In the genomic region with DNA sequence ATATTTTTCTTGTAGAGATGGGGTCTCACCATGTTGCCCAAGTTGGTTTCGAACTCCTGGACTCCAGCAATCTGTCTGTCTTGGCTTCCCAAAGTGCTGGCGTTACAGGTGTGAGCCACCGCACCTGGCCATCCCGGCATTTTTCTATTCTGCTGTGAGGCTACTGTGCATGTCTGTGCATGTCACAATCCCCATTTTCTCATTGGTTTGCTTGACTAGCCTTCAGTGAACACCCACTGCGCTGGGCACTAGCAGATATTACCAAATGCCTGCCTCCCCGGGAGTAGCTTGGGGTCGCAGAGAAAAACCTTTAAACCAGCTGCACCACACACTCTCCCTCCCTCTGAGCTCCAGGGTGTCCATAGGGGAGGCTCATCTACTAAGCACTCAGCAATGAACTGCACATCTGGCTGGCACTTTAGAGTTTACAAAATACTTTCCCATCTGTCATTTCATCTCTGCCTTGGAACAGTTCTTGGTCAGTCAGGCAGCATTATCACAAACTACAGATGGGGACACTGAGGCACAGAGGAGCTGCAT, we compare ENCODE assay signal across 10 cellular contexts. TPM values are rescaled to one million over a fixed set of nuclear protein-coding genes. Genes with fewer than 3 reads are reported as not detected.
DNase-seq lines count a peak whose midpoint lies in the region; ATAC-seq, FAIRE-seq and TF ChIP-seq lines count a peak whose summit lies in the region.
"Had no signal": no experiment of that assay in that cellular context is flagged by ENCODE, and none has a peak within 500 bp of the region (broad histone marks: within the 10 kb centered on the region; RNA-seq: fewer than 3 reads in every experiment).

No MANE protein-coding gene starts in this region.

- no peak overlapping the region for H3K4me3 Mint-ChIP-seq in T-helper 2 cell treated with Interferon-gamma antibody and Interleukin-4, amounts not matched to agents 5 μg/mL and 100 μg/mL, for 36 hours
- no peak overlapping the region for H3K4me3 Mint-ChIP-seq in activated naive CD8-positive, alpha-beta T cell treated with anti-CD3 and anti-CD28 coated beads, Interleukin-2, amount 10 ng/mL, durations not matched to agents 7 days and 5 days

- dilution Hi-C loops in keratinocyte (cut with MboI; ENCODE audit: extremely low pct_ligation_motif_present, low sequenced_read_pairs): no loop called here

- peak overlapping the region; percentile 99 for H3K9ac ChIP-seq in keratinocyte (ENCODE audit: control insufficient read depth, extremely low read depth, insufficient read depth, low read length)

- no peak for TF ChIP-seq POLR2A in stomach (IDR thresholded peaks at IDR 0.05)

- H3K9me3 ChIP-seq in keratinocyte (ENCODE audit: control insufficient read depth, low read depth, low read length) (no peaks in the 10 kb centered on the region), stomach (no peaks in the 10 kb centered on the region)
- H3K9me3 ChIP-seq: A549 had no signal

- 81 to 88% (median 86%) methylated on average over 7 of the region's 7 CpGs for WGBS in stomach, 5 donors

- in situ Hi-C loops in GM13976 (cut with MboI; ENCODE audit: low sequenced_read_pairs, unreplicated experiment): no loop called here

- H3K4me1 Mint-ChIP-seq in T-helper 2 cell treated with Interferon-gamma antibody and Interleukin-4, amounts not matched to agents 5 μg/mL and 100 μg/mL, for 36 hours (ENCODE audit: low read depth): peaks cover 45% of the 10 kb centered on the region
- H3K4me1 Mint-ChIP-seq in activated naive CD8-positive, alpha-beta T cell treated with anti-CD3 and anti-CD28 coated beads, Interleukin-2, amount 10 ng/mL, durations not matched to agents 7 days and 5 days: peaks cover 37% of the 10 kb centered on the region

- peaks cover 97% of the 10 kb centered on the region for H3K79me2 ChIP-seq in keratinocyte (ENCODE audit: control insufficient read depth, insufficient read depth, low read length)

- H3K36me3 ChIP-seq in keratinocyte (ENCODE audit: control insufficient read depth in 2 of 2, extremely low read depth in 1 of 2, insufficient read depth in 2 of 2, low read length in 2 of 2): peaks cover 18 to 65% of the 10 kb centered on the region in 2 experiments
- H3K36me3 ChIP-seq in stomach: peaks cover 3 to 42% (median 32%) of the 10 kb centered on the region in 4 donors

- no peak for DNase-seq in T-helper 2 cell treated with Interferon-gamma antibody and Interleukin-4, amounts not matched to agents 5 μg/mL and 100 μg/mL, for 36 hours (ENCODE audit: low spot score)
- DNase-seq in T-helper 2 cell (no peak), keratinocyte (ENCODE audit: low read depth, low spot score) (no peak), stomach (no peak), GM13976 (ENCODE audit: low spot score) (no peak), D341Med (ENCODE audit: low spot score) (no peak), NCI-H510A (lab: John Stamatoyannopoulos, UW) (no peak)
- DNase-seq in activated naive CD8-positive, alpha-beta T cell treated with anti-CD3 and anti-CD28 coated beads, Interleukin-2, amount 10 ng/mL, durations not matched to agents 7 days and 5 days: no peak

- intact Hi-C loops in stomach (cut with DNase I; ENCODE audit: low total_unique reads): no loop called here

- peaks cover 11% of the 10 kb centered on the region for H3K9me1 ChIP-seq in keratinocyte (ENCODE audit: control insufficient read depth, extremely low read depth, insufficient read depth, low read length)

- TF ChIP-seq CTCF in keratinocyte (optimal IDR thresholded peaks at IDR 0.05 in 1 of 3, IDR thresholded peaks at IDR 0.05 in 1 of 3, conservative IDR thresholded peaks at IDR 0.05 in 1 of 3; ENCODE audit: extremely low read depth in 1 of 3, insufficient read depth in 2 of 3, low read length in 3 of 3): no peak
- TF ChIP-seq CTCF in stomach (IDR thresholded peaks at IDR 0.05): no peak
- no peak for TF ChIP-seq CTCF in GM13976 (IDR thresholded peaks at IDR 0.05; ENCODE audit: borderline replicate concordance, control extremely low read depth, extremely low read depth, insufficient read depth, missing control alignments)

- H3K27me3 Mint-ChIP-seq in T-helper 2 cell treated with Interferon-gamma antibody and Interleukin-4, amounts not matched to agents 5 μg/mL and 100 μg/mL, for 36 hours (ENCODE audit: low read depth): no peaks in the 10 kb centered on the region
- H3K27me3 Mint-ChIP-seq in activated naive CD8-positive, alpha-beta T cell treated with anti-CD3 and anti-CD28 coated beads, Interleukin-2, amount 10 ng/mL, durations not matched to agents 7 days and 5 days: no peaks in the 10 kb centered on the region

- ATAC-seq in activated naive CD8-positive, alpha-beta T cell treated with anti-CD3 and anti-CD28 coated beads, Interleukin-2, amount 10 ng/mL, durations not matched to agents 7 days and 5 days (ENCODE audit: low read depth): no peak
- ATAC-seq: A549, sciatic nerve had no signal

- H3K27me3 ChIP-seq in keratinocyte (ENCODE audit: control insufficient read depth, extremely low read depth, insufficient read depth, low read length) (no peaks in the 10 kb centered on the region), stomach (no peaks in the 10 kb centered on the region)

- FAIRE-seq in keratinocyte (lab: Jason Lieb, UNC): no peak
- FAIRE-seq: A549 had no signal

- H3K4me2 ChIP-seq in keratinocyte (ENCODE audit: control insufficient read depth, extremely low read depth, insufficient read depth, low read depth, low read length): peak overlapping the region; percentile 98

- H3K4me3 ChIP-seq in keratinocyte (ENCODE audit: control insufficient read depth in 2 of 3, extremely low read depth in 1 of 3, insufficient read depth in 2 of 3, low read depth in 1 of 3, low read length in 3 of 3) (peak overlapping the region in 1 of 3 experiments; percentile 100), stomach (peak overlapping the region in 1 of 4 donors; percentile 10)
- H3K4me3 ChIP-seq: A549 had no signal

- H3K4me1 ChIP-seq in keratinocyte (ENCODE audit: control insufficient read depth, extremely low read depth, insufficient read depth, low read length): peaks cover 68% of the 10 kb centered on the region
- H3K4me1 ChIP-seq in stomach: peaks cover 65 to 88% (median 79%) of the 10 kb centered on the region in 4 donors

- peaks cover 59% of the 10 kb centered on the region for H4K20me1 ChIP-seq in keratinocyte (ENCODE audit: control insufficient read depth, extremely low read depth, insufficient read depth, low read length)

- H3K9me3 Mint-ChIP-seq in T-helper 2 cell treated with Interferon-gamma antibody and Interleukin-4, amounts not matched to agents 5 μg/mL and 100 μg/mL, for 36 hours: no peaks in the 10 kb centered on the region
- H3K9me3 Mint-ChIP-seq in activated naive CD8-positive, alpha-beta T cell treated with anti-CD3 and anti-CD28 coated beads, Interleukin-2, amount 10 ng/mL, durations not matched to agents 7 days and 5 days: no peaks in the 10 kb centered on the region

- peaks cover 8% of the 10 kb centered on the region for H3K36me3 Mint-ChIP-seq in T-helper 2 cell treated with Interferon-gamma antibody and Interleukin-4, amounts not matched to agents 5 μg/mL and 100 μg/mL, for 36 hours (ENCODE audit: low read depth)
- H3K36me3 Mint-ChIP-seq in activated naive CD8-positive, alpha-beta T cell treated with anti-CD3 and anti-CD28 coated beads, Interleukin-2, amount 10 ng/mL, durations not matched to agents 7 days and 5 days: peaks cover 1% of the 10 kb centered on the region

- H3K27ac Mint-ChIP-seq in T-helper 2 cell treated with Interferon-gamma antibody and Interleukin-4, amounts not matched to agents 5 μg/mL and 100 μg/mL, for 36 hours: peak overlapping the region; percentile 31
- H3K27ac Mint-ChIP-seq in activated naive CD8-positive, alpha-beta T cell treated with anti-CD3 and anti-CD28 coated beads, Interleukin-2, amount 10 ng/mL, durations not matched to agents 7 days and 5 days: peak overlapping the region; percentile 54

- POLR2A ChIA-PET in activated naive CD8-positive, alpha-beta T cell treated with anti-CD3 and anti-CD28 coated beads, Interleukin-2, amount 10 ng/mL, durations not matched to agents 7 days and 5 days (lab: Charles Lee): interaction anchor here (0.6 to 0.7 kb wide), 2 partner anchors 250 to 1159 kb away, joined by 3 to 4 read pairs; no protein-coding TSS in a partner anchor

- no peak for TF ChIP-seq EP300 in stomach (IDR thresholded peaks at IDR 0.05)

- H3K27ac ChIP-seq in keratinocyte (ENCODE audit: control insufficient read depth, insufficient read depth, low read length) (peak overlapping the region; percentile 96), stomach (peak overlapping the region in 4 of 5 donors; percentile 97 to 99 (median 98))

- H2AFZ ChIP-seq in keratinocyte (ENCODE audit: control insufficient read depth, low read length): no peak overlapping the region

RNA-seq across cellular contexts. Expression of a gene that starts 4.9 kb away (rescaled TPM):
- 10 to 100 TPM; 98.5 to 99.3 TPM for total RNA-seq in activated naive CD8-positive, alpha-beta T cell treated with anti-CD3 and anti-CD28 coated beads, Interleukin-2, amount 10 ng/mL, durations not matched to agents 7 days and 5 days
- polyA plus RNA-seq in keratinocyte (168 to 229 TPM (median 198 TPM) in 3 replicates), stomach (10 to 100 TPM; 47.5 to 69.3 (median 66.9) TPM)
- 103 TPM for polyA plus RNA-seq in keratinocyte (2011; ENCODE audit: low read depth)
- 156 and 222 TPM in 2 replicates for polyA plus RNA-seq in keratinocyte (2011; cell fraction: cytosol; rRNA removed)
- 405 and 521 TPM in 2 replicates for polyA plus RNA-seq in keratinocyte (2011; cell fraction: nucleus; rRNA removed)
- 138 and 148 TPM in 2 replicates for polyA plus RNA-seq in keratinocyte (2012; ENCODE audit: low replicate concordance)
- 186 to 256 TPM (median 187 TPM) in 3 replicates for polyA minus RNA-seq in keratinocyte
- 182 TPM for polyA minus RNA-seq in keratinocyte (2011; cell fraction: cytosol; rRNA and poly(A)+ RNA removed)
- 122 and 125 TPM in 2 replicates for polyA minus RNA-seq in keratinocyte (2011; cell fraction: nucleus; rRNA and poly(A)+ RNA removed)
- 100 to 1,000 TPM in 2 of 5 donors, 10 to 100 TPM in 3; 19.4 to 135 (median 93.9) TPM for total RNA-seq in stomach

RNA-seq across cellular contexts. Expression of a gene that starts 39.5 kb away (rescaled TPM):
- total RNA-seq in activated naive CD8-positive, alpha-beta T cell treated with anti-CD3 and anti-CD28 coated beads, Interleukin-2, amount 10 ng/mL, durations not matched to agents 7 days and 5 days: 10 to 100 TPM; 29.7 to 31.5 TPM
- 12.8 to 47.3 TPM (median 18.8 TPM) in 3 replicates for polyA plus RNA-seq in keratinocyte
- 3.8 TPM for polyA plus RNA-seq in keratinocyte (2011; ENCODE audit: low read depth)
- 25.0 and 37.5 TPM in 2 replicates for polyA plus RNA-seq in keratinocyte (2011; cell fraction: cytosol; rRNA removed)
- 52.2 and 66.1 TPM in 2 replicates for polyA plus RNA-seq in keratinocyte (2011; cell fraction: nucleus; rRNA removed)
- polyA plus RNA-seq in keratinocyte (2012; ENCODE audit: low replicate concordance): 27.6 and 57.4 TPM in 2 replicates
- polyA minus RNA-seq in keratinocyte: 25.2 to 78.0 TPM (median 29.0 TPM) in 3 replicates
- 72.3 TPM for polyA minus RNA-seq in keratinocyte (2011; cell fraction: cytosol; rRNA and poly(A)+ RNA removed)
- polyA minus RNA-seq in keratinocyte (2011; cell fraction: nucleus; rRNA and poly(A)+ RNA removed): 35.3 and 44.1 TPM in 2 replicates
- 100 to 1,000 TPM in 1 of 5 donors, 10 to 100 TPM in 4; 27.0 to 110 (median 75.9) TPM for total RNA-seq in stomach
- polyA plus RNA-seq in stomach: 10 to 100 TPM in 2 of 3 donors, 1 to 10 TPM in 1; 10.0 to 13.8 (median 10.8) TPM
